30 cellular contexts compared by ENCODE assay signal in genomic region chr10:3060481-3060889, GRCh38. TPM values are rescaled to one million over a fixed set of nuclear protein-coding genes. Genes with fewer than 3 reads are reported as not detected.
DNase-seq lines count a peak whose midpoint lies in the region; ATAC-seq and TF ChIP-seq lines count a peak whose summit lies in the region.
"Had no signal": no experiment of that assay in that cellular context is flagged by ENCODE, and none has a peak within 500 bp of the region (broad histone marks: within the 10 kb centered on the region; RNA-seq: fewer than 3 reads in every experiment).

No MANE protein-coding gene starts in this region.

- CTCF ChIA-PET in Panc1 (lab: Charles Lee) = no interaction called here

- no peaks in the 10 kb centered on the region for H3K9me3 Mint-ChIP-seq in activated naive CD4-positive, alpha-beta T cell treated with anti-CD3 and anti-CD28 coated beads, Interleukin-2, amount 50 U/mL, for 72 hours
- H3K9me3 Mint-ChIP-seq in memory B cell = no peaks in the 10 kb centered on the region
- H3K9me3 Mint-ChIP-seq: immature natural killer cell had no signal

- intact Hi-C loops in Panc1 (cut with micrococcal nuclease; ENCODE audit: unreplicated experiment) = no loop called here

- no peaks in the 10 kb centered on the region for H3K36me3 ChIP-seq in Panc1 (ENCODE audit: control insufficient read depth, insufficient read depth, low read length)
- H3K36me3 ChIP-seq: BLaER1 treated with 17β-estradiol and CSF1 and Interleukin-3, amounts not matched to agents 10 nM and 100 nM; tibial artery; vagina had no signal

- no peak for TF ChIP-seq CTCF in Panc1 (IDR thresholded peaks at IDR 0.05)

- no peak overlapping the region for H3K4me3 ChIP-seq in Panc1 (ENCODE audit: low read depth in 2 of 2, low read length in 2 of 2)
- H3K4me3 ChIP-seq: BLaER1 treated with 17β-estradiol and CSF1 and Interleukin-3, amounts not matched to agents 10 nM and 100 nM; tibial artery; vagina had no signal

- H3K9me3 ChIP-seq in Panc1 (ENCODE audit: control insufficient read depth, insufficient read depth, low read depth, low read length) = no peaks in the 10 kb centered on the region
- H3K9me3 ChIP-seq: BLaER1 treated with 17β-estradiol and CSF1 and Interleukin-3, amounts not matched to agents 10 nM and 100 nM; Caco-2; tibial artery; vagina had no signal

- in situ Hi-C loops in Panc1 (cut with HindIII; ENCODE audit: low pct_unique_long_range_greater_than_20kb, low sequenced_read_pairs) = no loop called here

- H3K36me3 Mint-ChIP-seq in activated naive CD4-positive, alpha-beta T cell treated with anti-CD3 and anti-CD28 coated beads, Interleukin-2, amount 50 U/mL, for 72 hours = no peaks in the 10 kb centered on the region
- no peaks in the 10 kb centered on the region for H3K36me3 Mint-ChIP-seq in memory B cell
- H3K36me3 Mint-ChIP-seq: immature natural killer cell had no signal

- peak; percentile 29 to 77 for ATAC-seq in activated naive CD4-positive, alpha-beta T cell treated with anti-CD3 and anti-CD28 coated beads, Interleukin-2, amount 50 U/mL, for 72 hours
- ATAC-seq in Panc1 (0 out of 2 replicates have a peak, but pooled peaks have one; percentile 42), memory B cell (ENCODE audit: low read depth) (peak; percentile 49), GM18505 (IDR thresholded peaks at IDR 0.05; ENCODE audit: unreplicated experiment) (no peak), HG03565 (IDR thresholded peaks at IDR 0.05; ENCODE audit: unreplicated experiment) (no peak)
- ATAC-seq: left colon, right cardiac atrium had no signal

- POLR2A ChIA-PET in Panc1 (lab: Charles Lee) = no interaction called here

- H3K27me3 ChIP-seq in Panc1 (ENCODE audit: control insufficient read depth, insufficient read depth, low read length) = no peaks in the 10 kb centered on the region
- H3K27me3 ChIP-seq: tibial artery, vagina had no signal

- no peak for TF ChIP-seq POLR2A in GM18505 (IDR thresholded peaks at IDR 0.05; ENCODE audit: borderline replicate concordance, extremely low read depth, insufficient read depth, insufficient read length)

- DNase-seq in activated naive CD4-positive, alpha-beta T cell treated with anti-CD3 and anti-CD28 coated beads, Interleukin-2, amount 50 U/mL, for 72 hours (ENCODE audit: low spot score in 2 of 2) = no peak
- no peak for DNase-seq in activated naive CD4-positive, alpha-beta T cell (lab: John Stamatoyannopoulos, UW)
- no peak for DNase-seq in Panc1 (ENCODE audit: low read depth, low spot score)
- DNase-seq in memory B cell (ENCODE audit: low spot score in 2 of 2) = no peak
- DNase-seq in superior temporal gyrus (ENCODE audit: extremely low spot score) = no peak
- DNase-seq: activated CD8-positive, alpha-beta memory T cell treated with anti-CD3 and anti-CD28 coated beads for 24 hours; caudate nucleus; cortex of kidney; DMS79 treated with DMSO at 0.1 percent for 48 hours; effector memory CD4-positive, alpha-beta T cell; GF-D8; immature natural killer cell; KBM-7; left colon; mammary epithelial cell; NCI-H1092 treated with DMSO at 0.1 percent for 48 hours; NCI-H1930; NCI-H524 treated with DMSO at 0.1 percent for 48 hours; posterior cingulate gyrus; right cardiac atrium; SHP77; stimulated activated CD4-positive, alpha-beta T cell treated with anti-CD3 and anti-CD28 coated beads, Interleukin-2, amount 100 ng/mL, for 24 hours; T-helper 2 cell; tibial artery had no signal

- H3K27ac Mint-ChIP-seq in activated naive CD4-positive, alpha-beta T cell treated with anti-CD3 and anti-CD28 coated beads, Interleukin-2, amount 50 U/mL, for 72 hours = no peak overlapping the region
- no peak overlapping the region for H3K27ac Mint-ChIP-seq in memory B cell
- H3K27ac Mint-ChIP-seq: immature natural killer cell had no signal

- no peaks in the 10 kb centered on the region for H3K27me3 Mint-ChIP-seq in memory B cell

- no peak overlapping the region for H3K4me3 Mint-ChIP-seq in memory B cell
- H3K4me3 Mint-ChIP-seq: immature natural killer cell had no signal

- no TSS peak for BruUV-seq in Panc1 (replicated peaks; lab: Mats Ljungman, UMichigan)

- H3K4me1 Mint-ChIP-seq in memory B cell = peaks cover 4% of the 10 kb centered on the region

- H3K27ac ChIP-seq in Panc1 (ENCODE audit: low read length) = no peak overlapping the region
- H3K27ac ChIP-seq: BLaER1 treated with 17β-estradiol and CSF1 and Interleukin-3, amounts not matched to agents 10 nM and 100 nM; epithelial cell of prostate; tibial artery; vagina had no signal

- H3K4me1 ChIP-seq in Panc1 (ENCODE audit: control insufficient read depth, insufficient read depth, low read length) = no peaks in the 10 kb centered on the region; the same call in 1 of the 2 replicates
- H3K4me1 ChIP-seq: tibial artery, vagina had no signal

RNA-seq across cellular contexts. Expression of gene PFKP, which starts 6.9 kb away (rescaled TPM):
- 100 to 1,000 TPM in 1 of 2 donors, 10 to 100 TPM in 1; 63.7 to 258 TPM for total RNA-seq in activated naive CD4-positive, alpha-beta T cell treated with anti-CD3 and anti-CD28 coated beads, Interleukin-2, amount 50 U/mL, for 72 hours
- 232 TPM for total RNA-seq in Panc1 (2021; ENCODE audit: unreplicated experiment)
- polyA plus RNA-seq in Panc1 (2012; ENCODE audit: insufficient read length) = 436 TPM

Comparison
In these comparisons a context has a peak if more than half of its experiments do, and no peak if none do; other contexts are left out.
1. ATAC-seq: peak in activated naive CD4-positive, alpha-beta T cell treated with anti-CD3 and anti-CD28 coated beads, Interleukin-2, amount 50 U/mL, for 72 hours (2 of 2), Panc1 (single experiment) and memory B cell (single experiment); none in GM18505 (single experiment) and HG03565 (single experiment).